23 cellular contexts compared by ENCODE assay signal in the genomic region with DNA sequence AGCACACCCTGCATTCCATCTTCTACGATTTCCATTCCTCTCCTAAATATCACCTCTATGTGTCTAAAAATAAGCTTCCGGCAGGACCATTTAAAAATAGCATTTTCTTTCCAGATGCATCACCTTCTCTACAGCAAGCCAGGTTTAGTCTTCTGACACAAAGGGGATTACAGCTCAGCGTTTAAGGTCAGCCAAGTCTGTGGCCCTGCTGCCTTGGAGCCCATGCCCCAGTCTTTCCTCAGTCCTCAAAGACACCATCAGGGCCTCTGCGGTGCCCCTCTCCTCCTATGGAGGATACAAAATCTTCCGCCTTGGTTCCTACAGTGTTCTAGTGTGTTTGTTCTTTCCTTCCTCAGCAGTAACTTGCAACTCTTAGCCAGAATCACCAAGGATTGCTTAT. TPM values are rescaled to one million over a fixed set of nuclear protein-coding genes. Genes with fewer than 3 reads are reported as not detected.
DNase-seq lines count a peak whose midpoint lies in the region; ATAC-seq and TF ChIP-seq lines count a peak whose summit lies in the region.
"Had no signal": no experiment of that assay in that cellular context is flagged by ENCODE, and none has a peak within 500 bp of the region (broad histone marks: within the 10 kb centered on the region; RNA-seq: fewer than 3 reads in every experiment).

No MANE protein-coding gene starts in this region.

- H3K4me1 Mint-ChIP-seq in MCF 10A (ENCODE audit: insufficient read depth, unreplicated experiment) (peaks cover 13% of the 10 kb centered on the region), endothelial cell (ENCODE audit: unreplicated experiment) (peaks cover 5% of the 10 kb centered on the region), progenitor cell of endocrine pancreas (ENCODE audit: low read depth) (peaks cover 6% of the 10 kb centered on the region)
- H3K4me1 Mint-ChIP-seq in CD4-positive, alpha-beta memory T cell, result peaks cover 11 to 39% (median 21%) of the 10 kb centered on the region in 4 donors

- no peaks in the 10 kb centered on the region for H3K27me3 Mint-ChIP-seq in MCF 10A (ENCODE audit: insufficient read depth, unreplicated experiment)
- no peaks in the 10 kb centered on the region for H3K27me3 Mint-ChIP-seq in CD4-positive, alpha-beta memory T cell
- no peaks in the 10 kb centered on the region for H3K27me3 Mint-ChIP-seq in endothelial cell (ENCODE audit: unreplicated experiment)
- no peaks in the 10 kb centered on the region for H3K27me3 Mint-ChIP-seq in progenitor cell of endocrine pancreas
- H3K27me3 Mint-ChIP-seq: CD8-positive, alpha-beta memory T cell had no signal

- no peak for ATAC-seq in GM18502 (IDR thresholded peaks at IDR 0.05; ENCODE audit: poor library complexity, unreplicated experiment)
- ATAC-seq: HCT116 had no signal

- POLR2A ChIA-PET in MCF 10A (lab: Yijun Ruan, JAX), result interaction anchor here (0.6 to 2.0 kb wide), 3 partner anchors 12 to 26 kb away, joined by 4 to 5 read pairs (median 5); a partner anchor contains a TSS
- POLR2A ChIA-PET in CD4-positive, alpha-beta memory T cell (lab: Charles Lee; ENCODE audit: partially characterized antibody), result interaction anchor here (2.1 kb wide), 1 partner anchor 21 kb away, joined by 8 read pairs; a partner anchor contains a TSS

- no peak overlapping the region for H3K9ac ChIP-seq in mammary epithelial cell (ENCODE audit: insufficient read depth, low read length)
- H3K9ac ChIP-seq: BLaER1 had no signal

- H3K79me2 ChIP-seq in mammary epithelial cell (ENCODE audit: insufficient read depth, low read length), result peaks cover 42% of the 10 kb centered on the region

- intact Hi-C loops in MCF 10A (cut with micrococcal nuclease), result no loop called here
- intact Hi-C loops in mammary epithelial cell (cut with micrococcal nuclease), result no loop called here
- intact Hi-C loops in CD4-positive, alpha-beta memory T cell (cut with micrococcal nuclease), result no loop called here

- DNase-seq in activated CD8-positive, alpha-beta memory T cell treated with anti-CD3 and anti-CD28 coated beads for 24 hours, result peak; percentile 4
- no peak for DNase-seq in activated CD8-positive, alpha-beta memory T cell treated with anti-CD3 and anti-CD28 coated beads, Interleukin-2, amount 50 U/mL, for 48 hours
- no peak for DNase-seq in MCF 10A (ENCODE audit: unreplicated experiment)
- no peak for DNase-seq in mammary epithelial cell
- no peak for DNase-seq in CD4-positive, alpha-beta memory T cell
- DNase-seq in endothelial cell (ENCODE audit: low spot score), result no peak
- no peak for DNase-seq in progenitor cell of endocrine pancreas (ENCODE audit: low spot score, unreplicated experiment)
- DNase-seq: ACHN; Calu3; CD8-positive, alpha-beta memory T cell; GOT3; NCI-H1694; NCI-H2081; NCI-H2171; NCI-H345; NCI-H524; NCI-H774; NK-92 treated with Interleukin-12 subunit alpha and Interleukin-12 subunit beta, amount 100 ng/mL, for 24 hours; Peyer's patch had no signal

- peaks cover 43% of the 10 kb centered on the region for H3K36me3 ChIP-seq in mammary epithelial cell (ENCODE audit: insufficient read depth, low read length)
- H3K36me3 ChIP-seq in CD4-positive, alpha-beta memory T cell (ENCODE audit: insufficient read depth, low read length), result peaks cover 47% of the 10 kb centered on the region

- H3K9me3 Mint-ChIP-seq in MCF 10A (ENCODE audit: unreplicated experiment), result no peaks in the 10 kb centered on the region
- H3K9me3 Mint-ChIP-seq in CD4-positive, alpha-beta memory T cell, result no peaks in the 10 kb centered on the region
- H3K9me3 Mint-ChIP-seq in endothelial cell (ENCODE audit: unreplicated experiment), result no peaks in the 10 kb centered on the region
- no peaks in the 10 kb centered on the region for H3K9me3 Mint-ChIP-seq in progenitor cell of endocrine pancreas (ENCODE audit: low read depth)
- H3K9me3 Mint-ChIP-seq: CD8-positive, alpha-beta memory T cell had no signal

- H3K4me3 Mint-ChIP-seq in MCF 10A (ENCODE audit: unreplicated experiment) (no peak overlapping the region), endothelial cell (ENCODE audit: unreplicated experiment) (peak overlapping the region; percentile 10), progenitor cell of endocrine pancreas (ENCODE audit: low read depth) (no peak overlapping the region)
- no peak overlapping the region for H3K4me3 Mint-ChIP-seq in CD4-positive, alpha-beta memory T cell

- TF ChIP-seq CTCF in MCF 10A (IDR thresholded peaks at IDR 0.05; ENCODE audit: unreplicated experiment) (no peak), mammary epithelial cell (conservative IDR thresholded peaks at IDR 0.05 in 1 of 2, IDR thresholded peaks at IDR 0.05 in 1 of 2; ENCODE audit: extremely low read depth in 1 of 2, insufficient read depth in 1 of 2, low read depth in 1 of 2, low read length in 2 of 2) (no peak), endothelial cell (IDR thresholded peaks at IDR 0.05; ENCODE audit: unreplicated experiment) (no peak), progenitor cell of endocrine pancreas (IDR thresholded peaks at IDR 0.05; ENCODE audit: unreplicated experiment) (no peak)

- no peaks in the 10 kb centered on the region for H3K9me3 ChIP-seq in mammary epithelial cell (replicated peaks; ENCODE audit: insufficient read depth, low read length)
- no peaks in the 10 kb centered on the region for H3K9me3 ChIP-seq in CD4-positive, alpha-beta memory T cell (ENCODE audit: control insufficient read depth in 1 of 2, low read length in 2 of 2)
- H3K9me3 ChIP-seq: BLaER1, Peyer's patch had no signal

- H4K20me1 ChIP-seq in mammary epithelial cell (ENCODE audit: insufficient read depth, low read length), result no peaks in the 10 kb centered on the region

- no peaks in the 10 kb centered on the region for H3K4me1 ChIP-seq in mammary epithelial cell (ENCODE audit: insufficient read depth, low read length)
- peaks cover 25% of the 10 kb centered on the region for H3K4me1 ChIP-seq in CD4-positive, alpha-beta memory T cell (ENCODE audit: insufficient read depth, low read length)

- WGBS in mammary epithelial cell (ENCODE audit: low coverage, missing lambda C conversion rate), result 83% methylated on average over 5 of the region's 5 CpGs

- no TSS peak for BruUV-seq in MCF 10A (replicated peaks; lab: Mats Ljungman, UMichigan)
- BruUV-seq in mammary epithelial cell (replicated peaks; lab: Mats Ljungman, UMichigan), result no TSS peak

- CTCF ChIA-PET in MCF 10A (lab: Yijun Ruan, JAX), result interaction anchor here (0.6 to 1.9 kb wide), 4 partner anchors 16 to 272 kb away, joined by 3 to 8 read pairs (median 6); no protein-coding TSS in a partner anchor
- CTCF ChIA-PET in mammary epithelial cell (lab: Charles Lee; ENCODE audit: low non-redundant PET), result no interaction called here
- CTCF ChIA-PET in CD4-positive, alpha-beta memory T cell (lab: Charles Lee; ENCODE audit: partially characterized antibody), result interaction anchor here (1.4 to 5.2 kb wide), 4 partner anchors 15 to 266 kb away, joined by 5 to 27 read pairs (median 18); no protein-coding TSS in a partner anchor

- no peak overlapping the region for H3K4me3 ChIP-seq in mammary epithelial cell (replicated peaks in 1 of 3; ENCODE audit: insufficient read depth in 1 of 3, low read depth in 2 of 3, low read length in 3 of 3)
- no peak overlapping the region for H3K4me3 ChIP-seq in CD4-positive, alpha-beta memory T cell (ENCODE audit: low read length in 2 of 2)
- H3K4me3 ChIP-seq: BLaER1, Peyer's patch had no signal

- H3K27ac ChIP-seq in mammary epithelial cell (ENCODE audit: insufficient read depth, low read depth, low read length), result no peak overlapping the region
- H3K27ac ChIP-seq in CD4-positive, alpha-beta memory T cell (ENCODE audit: low read depth, low read length), result no peak overlapping the region
- H3K27ac ChIP-seq: 22Rv1, BLaER1, Peyer's patch had no signal

- H3K27me3 ChIP-seq in mammary epithelial cell (ENCODE audit: insufficient read depth, low read length), result no peaks in the 10 kb centered on the region
- no peaks in the 10 kb centered on the region for H3K27me3 ChIP-seq in CD4-positive, alpha-beta memory T cell (ENCODE audit: insufficient read depth, low read length)
- H3K27me3 ChIP-seq: BLaER1, Peyer's patch had no signal

- in situ Hi-C loops in mammary epithelial cell (cut with MboI; ENCODE audit: low sequenced_read_pairs in 2 of 2), result loop anchor here (25.0 kb wide), 2 partner anchors 361 to 661 kb away; a partner anchor contains a TSS

- no peak overlapping the region for H2AFZ ChIP-seq in mammary epithelial cell (ENCODE audit: low read depth, low read length)

- H3K36me3 Mint-ChIP-seq in MCF 10A (ENCODE audit: insufficient read depth, unreplicated experiment), result peaks cover 56% of the 10 kb centered on the region
- peaks cover 49 to 82% of the 10 kb centered on the region in 2 donors for H3K36me3 Mint-ChIP-seq in CD4-positive, alpha-beta memory T cell
- H3K36me3 Mint-ChIP-seq in endothelial cell (ENCODE audit: low read depth, unreplicated experiment), result peaks cover 62% of the 10 kb centered on the region
- H3K36me3 Mint-ChIP-seq in progenitor cell of endocrine pancreas (ENCODE audit: insufficient read depth), result peaks cover 32% of the 10 kb centered on the region

- H3K4me2 ChIP-seq in mammary epithelial cell (ENCODE audit: insufficient read depth, low read depth, low read length), result no peak overlapping the region
- H3K4me2 ChIP-seq: BLaER1 had no signal

- dilution Hi-C loops in mammary epithelial cell (cut with HindIII; ENCODE audit: low sequenced_read_pairs), result no loop called here

- peak overlapping the region; percentile 39 for H3K27ac Mint-ChIP-seq in MCF 10A (ENCODE audit: low read depth, unreplicated experiment)
- peak overlapping the region in 5 of 7 donors; percentile 2 to 57 (median 33) for H3K27ac Mint-ChIP-seq in CD4-positive, alpha-beta memory T cell
- no peak overlapping the region for H3K27ac Mint-ChIP-seq in endothelial cell (ENCODE audit: unreplicated experiment)
- no peak overlapping the region for H3K27ac Mint-ChIP-seq in progenitor cell of endocrine pancreas

RNA-seq across cellular contexts. Expression of a gene that starts 3.8 kb away (rescaled TPM):
- total RNA-seq in MCF 10A (2022), result 145 and 187 TPM in 2 replicates
- 10 to 100 TPM; 51.7 to 81.2 TPM for total RNA-seq in mammary epithelial cell
- polyA plus RNA-seq in mammary epithelial cell, result 68.4 TPM
- 23.9 TPM for polyA minus RNA-seq in mammary epithelial cell
- total RNA-seq in CD4-positive, alpha-beta memory T cell, result 10 to 100 TPM; 49.1 to 53.8 TPM
- polyA plus RNA-seq in CD4-positive, alpha-beta memory T cell, result 100 to 1,000 TPM in 1 of 2 donors, 10 to 100 TPM in 1; 69.8 to 112 TPM
- total RNA-seq in endothelial cell (ENCODE audit: unreplicated experiment), result 48.9 TPM
- 44.7 and 51.9 TPM in 2 replicates for total RNA-seq in progenitor cell of endocrine pancreas

RNA-seq across cellular contexts. Expression of a gene that starts 21.5 kb away (rescaled TPM):
- total RNA-seq in MCF 10A (2022) (99.4 and 99.5 TPM in 2 replicates), mammary epithelial cell (10 to 100 TPM; 17.2 to 85.7 TPM), endothelial cell (ENCODE audit: unreplicated experiment) (62.2 TPM), progenitor cell of endocrine pancreas (70.6 and 78.6 TPM in 2 replicates)
- polyA plus RNA-seq in mammary epithelial cell, result 75.0 TPM
- polyA minus RNA-seq in mammary epithelial cell, result 32.0 TPM
- total RNA-seq in CD4-positive, alpha-beta memory T cell, result 100 to 1,000 TPM in 1 of 2 experiments, 10 to 100 TPM in 1; 90.5 to 100 TPM
- polyA plus RNA-seq in CD4-positive, alpha-beta memory T cell, result 10 to 100 TPM; 76.6 to 82.0 TPM

RNA-seq across cellular contexts. Expression of a gene that starts 21.7 kb away (rescaled TPM):
- total RNA-seq in MCF 10A (2022) (24.3 and 29.8 TPM in 2 replicates), mammary epithelial cell (10 to 100 TPM; 37.9 to 40.2 TPM), endothelial cell (ENCODE audit: unreplicated experiment) (27.6 TPM), progenitor cell of endocrine pancreas (33.2 and 36.7 TPM in 2 replicates)
- 30.2 TPM for polyA plus RNA-seq in mammary epithelial cell
- polyA minus RNA-seq in mammary epithelial cell, result 83.7 TPM
- 10 to 100 TPM; 11.1 to 11.9 TPM for total RNA-seq in CD4-positive, alpha-beta memory T cell
- polyA plus RNA-seq in CD4-positive, alpha-beta memory T cell, result 1 to 10 TPM in 1 of 2 donors, under 1 TPM in 1; 0.64 to 2.7 TPM

Comparison
In these comparisons a context has a peak if more than half of its experiments do, and no peak if none do; other contexts are left out.
1. H3K27ac Mint-ChIP-seq: peak in MCF 10A (single experiment) and CD4-positive, alpha-beta memory T cell (5 of 7); none in endothelial cell (single experiment) and progenitor cell of endocrine pancreas (single experiment).